ENCODE assay signal across 24 cellular contexts in the genomic region with DNA sequence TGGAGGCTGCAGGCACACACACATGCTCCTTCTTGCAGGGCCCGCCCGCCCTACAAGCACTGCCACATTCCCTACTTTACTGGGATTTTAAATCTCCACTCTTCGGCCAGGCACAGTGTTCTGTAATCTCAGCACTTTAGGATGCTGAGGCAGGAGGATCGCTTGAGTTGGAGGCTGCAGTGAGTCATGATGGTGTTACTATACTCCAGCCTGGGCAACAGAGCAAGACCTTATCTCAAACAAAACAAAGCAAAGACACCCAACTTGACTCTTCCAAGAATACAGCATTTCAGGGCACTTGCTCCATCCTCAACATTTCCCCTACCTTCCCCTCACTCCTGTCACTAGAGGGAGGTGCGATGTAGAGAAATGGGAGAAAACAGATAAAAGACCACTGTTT.
"Had no signal": no experiment of that assay in that cellular context is flagged by ENCODE, and none has a peak within 500 bp of the region (broad histone marks: within the 10 kb centered on the region; RNA-seq: fewer than 3 reads in every experiment).

No MANE protein-coding gene starts in this region.

- H3K27ac Mint-ChIP-seq: activated CD8-positive, alpha-beta T cell treated with anti-CD3 and anti-CD28 coated beads, Interleukin-2, amount 10 ng/mL, durations not matched to agents 7 days and 5 days; activated naive CD8-positive, alpha-beta T cell treated with anti-CD3 and anti-CD28 coated beads, Interleukin-2, amount 10 ng/mL, durations not matched to agents 7 days and 5 days; T-helper 17 cell; WTC11 had no signal

- H3K4me3 Mint-ChIP-seq: activated CD8-positive, alpha-beta T cell treated with anti-CD3 and anti-CD28 coated beads, Interleukin-2, amount 10 ng/mL, durations not matched to agents 7 days and 5 days; activated naive CD8-positive, alpha-beta T cell treated with anti-CD3 and anti-CD28 coated beads, Interleukin-2, amount 10 ng/mL, durations not matched to agents 7 days and 5 days; central memory CD8-positive, alpha-beta T cell; T-helper 17 cell; WTC11 had no signal

- H3K36me3 Mint-ChIP-seq: activated naive CD8-positive, alpha-beta T cell treated with anti-CD3 and anti-CD28 coated beads, Interleukin-2, amount 10 ng/mL, durations not matched to agents 7 days and 5 days; WTC11 had no signal

- ATAC-seq: activated CD8-positive, alpha-beta T cell treated with anti-CD3 and anti-CD28 coated beads, Interleukin-2, amount 10 ng/mL, durations not matched to agents 7 days and 5 days; T-helper 17 cell; WTC11 had no signal

- H3K4me3 ChIP-seq: adrenal gland had no signal

- H3K9me3 Mint-ChIP-seq: activated naive CD8-positive, alpha-beta T cell treated with anti-CD3 and anti-CD28 coated beads, Interleukin-2, amount 10 ng/mL, durations not matched to agents 7 days and 5 days; central memory CD8-positive, alpha-beta T cell; WTC11 had no signal

- H3K36me3 ChIP-seq: adrenal gland had no signal

- DNase-seq: activated CD4-positive, alpha-beta T cell treated with anti-CD3 and anti-CD28 coated beads for 48 hours; activated CD4-positive, alpha-beta T cell treated with anti-CD3 and anti-CD28 coated beads, Interleukin-2, amount 50 U/mL, for 4 hours; activated CD4-positive, CD25-positive, alpha-beta regulatory T cell treated with anti-CD3 and anti-CD28 coated beads, Interleukin-2, amount 50 U/mL, for 72 hours; activated CD8-positive, alpha-beta memory T cell treated with anti-CD3 and anti-CD28 coated beads, Interleukin-2, amount 50 U/mL, for 48 hours; activated CD8-positive, alpha-beta T cell treated with anti-CD3 and anti-CD28 coated beads, Interleukin-2, amount 10 ng/mL, durations not matched to agents 7 days and 5 days; activated naive CD4-positive, alpha-beta T cell treated with anti-CD3 and anti-CD28 coated beads, Interleukin-2, amount 50 U/mL, for 16 hours; activated naive CD8-positive, alpha-beta T cell treated with anti-CD3 and anti-CD28 coated beads, Interleukin-2, amount 10 ng/mL, durations not matched to agents 7 days and 5 days; activated T-cell treated with anti-CD3 and anti-CD28 coated beads, Interleukin-2, amount 50 U/mL, for 1 hour; adrenal gland; aorta; Karpas-422; MM.1S; NCI-H1105 treated with DMSO at 0.1 percent for 48 hours; NCI-H1436 treated with DMSO at 0.1 percent for 48 hours; NCI-H187; NCI-H2081; NCI-H446; NCI-H524 treated with DMSO at 0.1 percent for 48 hours; NCI-H82; SIG-M5; T-helper 17 cell; T-helper 9 cell had no signal

- H3K27ac ChIP-seq: adrenal gland had no signal

- H3K27me3 ChIP-seq: adrenal gland had no signal

- H3K4me1 Mint-ChIP-seq: central memory CD8-positive, alpha-beta T cell had no signal
